8 cellular contexts compared by ENCODE assay signal in genomic region chr2:21042958-21043743, GRCh38. TPM values are rescaled to one million over a fixed set of nuclear protein-coding genes. Genes with fewer than 3 reads are reported as not detected.
DNase-seq lines count a peak whose midpoint lies in the region; ATAC-seq and TF ChIP-seq lines count a peak whose summit lies in the region.

No MANE protein-coding gene starts in this region.

- no peak overlapping the region for H3K27ac Mint-ChIP-seq in activated naive CD8-positive, alpha-beta T cell treated with anti-CD3 and anti-CD28 coated beads, Interleukin-2, amount 10 ng/mL, durations not matched to agents 7 days and 5 days
- peak overlapping the region; percentile 81 for H3K27ac Mint-ChIP-seq in progenitor cell of endocrine pancreas

- H3K4me1 ChIP-seq in heart right ventricle: peaks cover 0 to 20% (median 8%) of the 10 kb centered on the region in 9 donors

- peak overlapping the region in 7 of 10 donors; percentile 13 to 48 (median 36) for H3K27ac ChIP-seq in heart right ventricle

- no peaks in the 10 kb centered on the region for H3K36me3 Mint-ChIP-seq in activated naive CD8-positive, alpha-beta T cell treated with anti-CD3 and anti-CD28 coated beads, Interleukin-2, amount 10 ng/mL, durations not matched to agents 7 days and 5 days
- H3K36me3 Mint-ChIP-seq in progenitor cell of endocrine pancreas (ENCODE audit: insufficient read depth): peaks cover 2% of the 10 kb centered on the region

- intact Hi-C loops in heart right ventricle (cut with DNase I): loop anchor here in 9 of 10 donors (1.0 to 10.0 kb wide), 8 partner anchors 74 to 282 kb away; no protein-coding TSS in a partner anchor

- ATAC-seq in GM19372 (IDR thresholded peaks at IDR 0.05; ENCODE audit: low read depth, unreplicated experiment) (peak; percentile 74), heart right ventricle (peak; percentile 48 to 79 (median 68)), HG02840 (IDR thresholded peaks at IDR 0.05; ENCODE audit: low FRiP score, unreplicated experiment) (no peak)
- peak; percentile 61 for ATAC-seq in activated naive CD8-positive, alpha-beta T cell treated with anti-CD3 and anti-CD28 coated beads, Interleukin-2, amount 10 ng/mL, durations not matched to agents 7 days and 5 days (ENCODE audit: low read depth)

- H3K27me3 ChIP-seq in heart right ventricle: peaks cover 0 to 16% (median 9%) of the 10 kb centered on the region in 7 donors

- peak; percentile 97 to 99 (median 98) for TF ChIP-seq CTCF in heart right ventricle (IDR thresholded peaks at IDR 0.05)
- peak; percentile 99 for TF ChIP-seq CTCF in progenitor cell of endocrine pancreas (IDR thresholded peaks at IDR 0.05; ENCODE audit: unreplicated experiment)

- H3K4me3 ChIP-seq in heart right ventricle: peak overlapping the region in 7 of 10 donors; percentile 5 to 44 (median 34)

- peaks cover 29% of the 10 kb centered on the region for H3K27me3 Mint-ChIP-seq in activated naive CD8-positive, alpha-beta T cell treated with anti-CD3 and anti-CD28 coated beads, Interleukin-2, amount 10 ng/mL, durations not matched to agents 7 days and 5 days
- H3K27me3 Mint-ChIP-seq in progenitor cell of endocrine pancreas: peaks cover 25% of the 10 kb centered on the region

- H3K4me1 Mint-ChIP-seq in activated naive CD8-positive, alpha-beta T cell treated with anti-CD3 and anti-CD28 coated beads, Interleukin-2, amount 10 ng/mL, durations not matched to agents 7 days and 5 days: peaks cover 3% of the 10 kb centered on the region
- peaks cover 26% of the 10 kb centered on the region for H3K4me1 Mint-ChIP-seq in progenitor cell of endocrine pancreas (ENCODE audit: low read depth)

- POLR2A ChIA-PET in activated naive CD8-positive, alpha-beta T cell treated with anti-CD3 and anti-CD28 coated beads, Interleukin-2, amount 10 ng/mL, durations not matched to agents 7 days and 5 days (lab: Charles Lee): no interaction called here

- no peaks in the 10 kb centered on the region for H3K36me3 ChIP-seq in heart right ventricle

- H3K9me3 ChIP-seq in heart right ventricle: no peaks in the 10 kb centered on the region

- no peaks in the 10 kb centered on the region for H3K9me3 Mint-ChIP-seq in activated naive CD8-positive, alpha-beta T cell treated with anti-CD3 and anti-CD28 coated beads, Interleukin-2, amount 10 ng/mL, durations not matched to agents 7 days and 5 days
- no peaks in the 10 kb centered on the region for H3K9me3 Mint-ChIP-seq in progenitor cell of endocrine pancreas (ENCODE audit: low read depth)

- peak; percentile 42 for DNase-seq in COLO829 (ENCODE audit: low spot score)
- peak; percentile 57 for DNase-seq in HK-2 (ENCODE audit: unreplicated experiment)
- DNase-seq in SK-MEL-5 (ENCODE audit: low read depth, low spot score): peak; percentile 63
- peak; percentile 68 for DNase-seq in activated naive CD8-positive, alpha-beta T cell treated with anti-CD3 and anti-CD28 coated beads, Interleukin-2, amount 10 ng/mL, durations not matched to agents 7 days and 5 days
- DNase-seq in heart right ventricle: peak; percentile 51 to 68
- DNase-seq in progenitor cell of endocrine pancreas (ENCODE audit: low spot score, unreplicated experiment): peak; percentile 73

- WGBS in heart right ventricle, 2 donors: 8 to 12% methylated on average over 24 to 25 of the region's 25 CpGs

- in situ Hi-C loops in SK-MEL-5 (cut with HindIII; ENCODE audit: low pct_unique_long_range_greater_than_20kb, low sequenced_read_pairs): no loop called here

- H3K4me3 Mint-ChIP-seq in activated naive CD8-positive, alpha-beta T cell treated with anti-CD3 and anti-CD28 coated beads, Interleukin-2, amount 10 ng/mL, durations not matched to agents 7 days and 5 days: no peak overlapping the region
- H3K4me3 Mint-ChIP-seq in progenitor cell of endocrine pancreas (ENCODE audit: low read depth): peak overlapping the region; percentile 43

RNA-seq across cellular contexts. Expression of gene APOB, which starts 0.7 kb away (rescaled TPM):
- total RNA-seq in SK-MEL-5 (2014; rRNA removed; shearing (Covaris generic)): not detected in 2 replicates
- polyA plus RNA-seq in SK-MEL-5 (2015; cell fraction: cytosol; rRNA removed): not detected in 2 replicates
- not detected in 2 replicates for polyA plus RNA-seq in SK-MEL-5 (2015; cell fraction: nucleus; rRNA removed)
- total RNA-seq in activated naive CD8-positive, alpha-beta T cell treated with anti-CD3 and anti-CD28 coated beads, Interleukin-2, amount 10 ng/mL, durations not matched to agents 7 days and 5 days: not detected
- 10 to 100 TPM in 4 of 10 donors, 1 to 10 TPM in 6; 5.1 to 45.4 (median 9.1) TPM for total RNA-seq in heart right ventricle
- polyA plus RNA-seq in heart right ventricle: 1 to 10 TPM in 1 of 2 donors, under 1 TPM in 1; 0.22 to 2.0 TPM
- total RNA-seq in progenitor cell of endocrine pancreas: 15.6 and 22.2 TPM in 2 replicates
